In the genomic region with DNA sequence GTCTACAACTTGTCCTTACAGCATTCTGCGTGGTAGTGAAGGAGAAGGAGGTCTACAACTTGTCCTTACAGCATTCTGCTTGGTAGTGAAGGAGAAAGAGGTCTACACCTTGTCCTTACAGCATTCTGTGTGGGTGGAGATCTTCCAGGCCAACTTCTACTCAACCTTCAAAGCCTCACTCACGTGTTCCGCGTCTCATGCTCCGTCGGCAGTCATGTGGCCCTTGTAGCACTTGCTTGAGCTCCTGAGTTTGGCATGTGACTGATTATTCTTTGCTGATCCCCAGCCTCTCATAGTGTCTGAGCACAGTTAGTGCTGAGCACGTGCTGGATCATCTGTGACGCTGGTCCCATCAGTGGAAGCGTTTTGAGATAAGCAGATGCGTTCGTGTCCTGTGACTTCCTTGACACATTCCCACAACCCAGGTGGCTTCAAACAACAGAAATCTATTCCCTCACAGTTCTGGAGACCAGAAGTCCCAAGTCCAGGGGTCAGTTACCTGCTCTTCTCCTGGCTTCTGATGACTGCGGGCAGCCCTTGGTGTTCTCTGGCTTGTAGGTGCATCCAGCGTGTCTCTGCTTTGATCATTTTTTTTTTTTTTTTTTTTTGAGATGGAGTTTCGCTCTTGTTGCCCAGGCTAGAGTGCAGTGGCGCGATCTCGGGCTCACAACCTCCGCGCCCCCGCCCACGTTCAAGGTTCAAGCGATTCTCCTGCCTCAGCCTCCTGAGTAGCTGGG, we compare ENCODE assay signal across 23 cellular contexts. TPM values are rescaled to one million over a fixed set of nuclear protein-coding genes. Genes with fewer than 3 reads are reported as not detected.
A peak's percentile ranks its signal among the peaks of the same experiment; 100 is the strongest.
DNase-seq lines count a peak whose midpoint lies in the region; ATAC-seq and TF ChIP-seq lines count a peak whose summit lies in the region.
"Had no signal": no experiment of that assay in that cellular context is flagged by ENCODE, and none has a peak within 500 bp of the region (broad histone marks: within the 10 kb centered on the region; RNA-seq: fewer than 3 reads in every experiment).

No MANE protein-coding gene starts in this region.

- 40% methylated on average over 22 of the region's 22 CpGs for WGBS in liver

- no peak for ATAC-seq in WTC11
- ATAC-seq: A549, body of pancreas, mucosa of descending colon had no signal

- no peaks in the 10 kb centered on the region for H3K27me3 Mint-ChIP-seq in activated naive CD4-positive, alpha-beta T cell treated with anti-CD3 and anti-CD28 coated beads, Interleukin-2, amount 10 ng/mL, durations not matched to agents 7 days and 5 days
- no peaks in the 10 kb centered on the region for H3K27me3 Mint-ChIP-seq in WTC11 (ENCODE audit: low read depth)
- H3K27me3 Mint-ChIP-seq in osteocyte (ENCODE audit: unreplicated experiment) = no peaks in the 10 kb centered on the region

- POLR2A ChIA-PET in WTC11 (lab: Charles Lee) = no interaction called here

- H3K27ac ChIP-seq in liver (ENCODE audit: low read depth in 1 of 2, low read length in 2 of 2) = peak overlapping the region; percentile 65 to 74
- H3K27ac ChIP-seq: A549, body of pancreas had no signal

- H3K4me1 ChIP-seq in liver (ENCODE audit: control insufficient read depth in 4 of 4, insufficient read depth in 4 of 4, low read length in 3 of 4) = peaks cover 21 to 74% (median 66%) of the 10 kb centered on the region in 4 donors

- no peak for DNase-seq in activated naive CD4-positive, alpha-beta T cell treated with anti-CD3 and anti-CD28 coated beads, Interleukin-2, amount 10 ng/mL, durations not matched to agents 7 days and 5 days
- no peak for DNase-seq in activated naive CD4-positive, alpha-beta T cell treated with anti-CD3 and anti-CD28 coated beads, Interleukin-2, amount 50 U/mL, for 16 hours
- no peak for DNase-seq in WTC11 (ENCODE audit: low spot score)
- no peak for DNase-seq in osteocyte (ENCODE audit: extremely low spot score, unreplicated experiment)
- DNase-seq in COLO829 (ENCODE audit: low spot score) = no peak
- no peak for DNase-seq in NCI-H2227 treated with DMSO at 0.1 percent for 48 hours (lab: John Stamatoyannopoulos, UW)
- no peak for DNase-seq in SHP77 treated with DMSO at 0.1 percent for 48 hours (lab: John Stamatoyannopoulos, UW)
- DNase-seq: activated CD4-positive, CD25-positive, alpha-beta regulatory T cell; activated naive CD4-positive, alpha-beta T cell treated with anti-CD3 and anti-CD28 coated beads for 36 hours; activated T-cell treated with anti-CD3 and anti-CD28 coated beads, Interleukin-2, amount 50 U/mL, for 48 hours; body of pancreas; C1 segment of cervical spinal cord; GF-D8; glutamatergic neuron; mucosa of descending colon; NCI-H187; NCI-H345; NCI-H82; OCI-M1; SHP77; substantia nigra had no signal

- H3K4me3 ChIP-seq in liver (ENCODE audit: low read depth in 1 of 3, low read length in 3 of 3) = no peak overlapping the region
- H3K4me3 ChIP-seq: A549, body of pancreas, mucosa of descending colon had no signal

- no peak for TF ChIP-seq RAD21 in liver (IDR thresholded peaks at IDR 0.05)

- peak overlapping the region in 1 of 2 donors; percentile 67 for H3K9ac ChIP-seq in liver (ENCODE audit: low read depth in 1 of 2, low read length in 2 of 2)

- H3K4me3 Mint-ChIP-seq in activated naive CD4-positive, alpha-beta T cell treated with anti-CD3 and anti-CD28 coated beads, Interleukin-2, amount 10 ng/mL, durations not matched to agents 7 days and 5 days = no peak overlapping the region
- peak overlapping the region; percentile 81; the same call in 1 of the 2 replicates for H3K4me3 Mint-ChIP-seq in WTC11
- H3K4me3 Mint-ChIP-seq in osteocyte (ENCODE audit: unreplicated experiment) = no peak overlapping the region
- H3K4me3 Mint-ChIP-seq: activated naive CD4-positive, alpha-beta T cell treated with anti-CD3 and anti-CD28 coated beads for 36 hours had no signal

- peak overlapping the region; percentile 7 for H3K27ac Mint-ChIP-seq in activated naive CD4-positive, alpha-beta T cell treated with anti-CD3 and anti-CD28 coated beads, Interleukin-2, amount 10 ng/mL, durations not matched to agents 7 days and 5 days
- no peak overlapping the region for H3K27ac Mint-ChIP-seq in WTC11
- peak overlapping the region; percentile 34 for H3K27ac Mint-ChIP-seq in osteocyte (ENCODE audit: unreplicated experiment)
- H3K27ac Mint-ChIP-seq: activated naive CD4-positive, alpha-beta T cell treated with anti-CD3 and anti-CD28 coated beads for 36 hours had no signal

- H3K36me3 ChIP-seq in liver (ENCODE audit: control insufficient read depth in 4 of 4, insufficient read depth in 3 of 4, low read depth in 1 of 4, low read length in 3 of 4) = no peaks in the 10 kb centered on the region

- CTCF ChIA-PET in activated naive CD4-positive, alpha-beta T cell treated with anti-CD3 and anti-CD28 coated beads, Interleukin-2, amount 10 ng/mL, durations not matched to agents 7 days and 5 days (lab: Charles Lee) = no interaction called here
- CTCF ChIA-PET in WTC11 (lab: Charles Lee) = no interaction called here

- TF ChIP-seq CTCF in WTC11 (IDR thresholded peaks at IDR 0.05) (no peak), liver (IDR thresholded peaks at IDR 0.05; ENCODE audit: low read depth, low read length, missing input control) (no peak), osteocyte (IDR thresholded peaks at IDR 0.05) (no peak)

- H3K27me3 ChIP-seq in liver (ENCODE audit: control insufficient read depth in 4 of 4, insufficient read depth in 4 of 4, low read length in 3 of 4) = no peaks in the 10 kb centered on the region
- H3K27me3 ChIP-seq: body of pancreas had no signal

- peaks cover 32% of the 10 kb centered on the region for H3K4me1 Mint-ChIP-seq in activated naive CD4-positive, alpha-beta T cell treated with anti-CD3 and anti-CD28 coated beads, Interleukin-2, amount 10 ng/mL, durations not matched to agents 7 days and 5 days
- peaks cover 47% of the 10 kb centered on the region for H3K4me1 Mint-ChIP-seq in WTC11
- H3K4me1 Mint-ChIP-seq in osteocyte (ENCODE audit: unreplicated experiment) = peaks cover 49% of the 10 kb centered on the region

- no peaks in the 10 kb centered on the region for H3K9me3 Mint-ChIP-seq in activated naive CD4-positive, alpha-beta T cell treated with anti-CD3 and anti-CD28 coated beads, Interleukin-2, amount 10 ng/mL, durations not matched to agents 7 days and 5 days
- H3K9me3 Mint-ChIP-seq in WTC11 = no peaks in the 10 kb centered on the region
- no peaks in the 10 kb centered on the region for H3K9me3 Mint-ChIP-seq in osteocyte (ENCODE audit: unreplicated experiment)
- H3K9me3 Mint-ChIP-seq: activated naive CD4-positive, alpha-beta T cell treated with anti-CD3 and anti-CD28 coated beads for 36 hours had no signal

- no peaks in the 10 kb centered on the region for H3K9me3 ChIP-seq in liver (ENCODE audit: control insufficient read depth in 4 of 4, low read length in 3 of 4)
- H3K9me3 ChIP-seq: A549, body of pancreas, mucosa of descending colon had no signal

- peaks cover 6% of the 10 kb centered on the region for H3K36me3 Mint-ChIP-seq in activated naive CD4-positive, alpha-beta T cell treated with anti-CD3 and anti-CD28 coated beads, Interleukin-2, amount 10 ng/mL, durations not matched to agents 7 days and 5 days
- peaks cover 11% of the 10 kb centered on the region for H3K36me3 Mint-ChIP-seq in WTC11
- H3K36me3 Mint-ChIP-seq in osteocyte (ENCODE audit: unreplicated experiment) = no peaks in the 10 kb centered on the region

TF ChIP-seq in WTC11, 78 proteins besides CTCF, POLR2A, EP300 and RAD21:
- TF ChIP-seq, protein P1, sequence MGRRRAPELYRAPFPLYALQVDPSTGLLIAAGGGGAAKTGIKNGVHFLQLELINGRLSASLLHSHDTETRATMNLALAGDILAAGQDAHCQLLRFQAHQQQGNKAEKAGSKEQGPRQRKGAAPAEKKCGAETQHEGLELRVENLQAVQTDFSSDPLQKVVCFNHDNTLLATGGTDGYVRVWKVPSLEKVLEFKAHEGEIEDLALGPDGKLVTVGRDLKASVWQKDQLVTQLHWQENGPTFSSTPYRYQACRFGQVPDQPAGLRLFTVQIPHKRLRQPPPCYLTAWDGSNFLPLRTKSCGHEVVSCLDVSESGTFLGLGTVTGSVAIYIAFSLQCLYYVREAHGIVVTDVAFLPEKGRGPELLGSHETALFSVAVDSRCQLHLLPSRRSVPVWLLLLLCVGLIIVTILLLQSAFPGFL (CRISPR knock-in tag; IDR thresholded peaks at IDR 0.05; ENCODE audit: borderline replicate concordance) = no peak
- TF ChIP-seq RELA (CRISPR knock-in tag; IDR thresholded peaks at IDR 0.05; ENCODE audit: borderline replicate concordance) = no peak
- TF ChIP-seq NR3C1 (CRISPR knock-in tag; conservative IDR thresholded peaks at IDR 0.05; ENCODE audit: low read depth) = no peak
- TF ChIP-seq GABPB1 (CRISPR knock-in tag; IDR thresholded peaks at IDR 0.05) = peak; percentile 29; the same call in 1 of the 2 replicates

TF ChIP-seq in liver, 16 proteins besides CTCF, POLR2A, EP300 and RAD21 (continues in another document):
- TF ChIP-seq JUND (IDR thresholded peaks at IDR 0.05) (peak in 1 of 2 donors; percentile 75), RXRA (IDR thresholded peaks at IDR 0.05) (peak; percentile 87), HNF4G (IDR thresholded peaks at IDR 0.05) (peak; percentile 74), HNF4A (conservative IDR thresholded peaks at IDR 0.05) (peak; percentile 93 to 95), TAF1 (conservative IDR thresholded peaks at IDR 0.05) (no peak), EGR1 (IDR thresholded peaks at IDR 0.05; ENCODE audit: low read depth in 2 of 2) (peak in 1 of 2 donors; percentile 29), GABPA (IDR thresholded peaks at IDR 0.05 in 1 of 2, conservative IDR thresholded peaks at IDR 0.05 in 1 of 2) (no peak), YY1 (IDR thresholded peaks at IDR 0.05) (peak; percentile 72)
- TF ChIP-seq, protein P2, sequence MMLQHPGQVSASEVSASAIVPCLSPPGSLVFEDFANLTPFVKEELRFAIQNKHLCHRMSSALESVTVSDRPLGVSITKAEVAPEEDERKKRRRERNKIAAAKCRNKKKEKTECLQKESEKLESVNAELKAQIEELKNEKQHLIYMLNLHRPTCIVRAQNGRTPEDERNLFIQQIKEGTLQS (IDR thresholded peaks at IDR 0.05) = no peak
- TF ChIP-seq, protein P3, sequence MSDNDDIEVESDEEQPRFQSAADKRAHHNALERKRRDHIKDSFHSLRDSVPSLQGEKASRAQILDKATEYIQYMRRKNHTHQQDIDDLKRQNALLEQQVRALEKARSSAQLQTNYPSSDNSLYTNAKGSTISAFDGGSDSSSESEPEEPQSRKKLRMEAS (IDR thresholded peaks at IDR 0.05) = peak; percentile 79

RNA-seq across cellular contexts. Expression of a gene that starts 2.6 kb away (rescaled TPM):
- total RNA-seq in WTC11 (2021) (29.4 to 34.1 TPM (median 29.8 TPM) in 3 replicates), liver (10 to 100 TPM; 17.3 to 24.3 TPM), osteocyte (18.3 and 19.9 TPM in 2 replicates)
- 10 to 100 TPM in 1 of 2 donors, 1 to 10 TPM in 1; 6.1 to 16.1 TPM for polyA plus RNA-seq in liver

RNA-seq across cellular contexts. Expression of a gene that starts 3.0 kb away (rescaled TPM):
- total RNA-seq in WTC11 (2021) = 315 to 364 TPM (median 321 TPM) in 3 replicates
- 100 to 1,000 TPM; 109 to 181 TPM for total RNA-seq in liver
- 100 to 1,000 TPM; 212 to 342 TPM for polyA plus RNA-seq in liver
- total RNA-seq in osteocyte = 209 and 217 TPM in 2 replicates

RNA-seq across cellular contexts. Expression of a gene that starts 23.9 kb away (rescaled TPM):
- total RNA-seq in WTC11 (2021) (67.4 to 73.5 TPM (median 69.7 TPM) in 3 replicates), liver (10 to 100 TPM; 15.5 to 15.9 TPM), osteocyte (67.8 and 68.7 TPM in 2 replicates)
- polyA plus RNA-seq in liver = 10 to 100 TPM in 1 of 2 donors, under 1 TPM in 1; 0.99 to 11.2 TPM

RNA-seq across cellular contexts. Expression of a gene that starts 36.6 kb away (rescaled TPM):
- total RNA-seq in WTC11 (2021) (26.6 to 33.0 TPM (median 27.9 TPM) in 3 replicates), liver (10 to 100 TPM; 13.0 to 26.8 TPM), osteocyte (29.3 and 30.7 TPM in 2 replicates)
- 10 to 100 TPM; 22.0 to 28.0 TPM for polyA plus RNA-seq in liver
